1 cellular context compared by ENCODE assay signal in the genomic region with DNA sequence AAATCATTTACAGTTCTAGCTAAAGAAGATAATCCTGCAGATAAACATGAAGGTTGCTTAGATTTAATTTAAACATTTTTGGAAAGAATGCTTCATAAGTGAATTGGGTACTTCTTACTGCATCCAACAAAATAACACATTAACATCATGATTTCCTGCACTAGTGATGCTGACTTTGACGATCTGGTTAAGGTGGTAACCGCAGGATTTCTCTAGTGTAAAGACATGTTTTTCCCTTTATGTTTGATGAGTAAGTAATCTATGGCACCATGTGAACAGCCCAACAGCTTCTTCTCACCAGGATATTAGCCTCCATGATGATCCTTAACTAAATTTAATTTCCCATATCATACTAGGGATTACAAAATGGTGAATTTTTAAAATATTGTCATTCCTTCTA.
TF ChIP-seq lines count a peak whose summit lies in the region.

No MANE protein-coding gene starts in this region.

TF ChIP-seq in GM12878, 131 proteins besides CTCF, POLR2A, EP300 and RAD21 (continued from another document):
- TF ChIP-seq SRF (IDR thresholded peaks at IDR 0.05; ENCODE audit: low read depth in 2 of 2, low read length in 2 of 2) (no peak), POLR2AphosphoS2 (IDR thresholded peaks at IDR 0.05; ENCODE audit: low read depth, low read length) (no peak), MEF2A (IDR thresholded peaks at IDR 0.05; ENCODE audit: insufficient read depth, low read depth, low read length) (no peak), POLR2AphosphoS5 (IDR thresholded peaks at IDR 0.05; ENCODE audit: low read length) (no peak), RBBP5 (conservative IDR thresholded peaks at IDR 0.05) (no peak), BRCA1 (IDR thresholded peaks at IDR 0.05; ENCODE audit: low read depth, low read length) (no peak), SUPT20H (IDR thresholded peaks at IDR 0.05; ENCODE audit: borderline replicate concordance, control insufficient read depth, low read depth, low read length) (no peak), JUNB (IDR thresholded peaks at IDR 0.05) (no peak), YY1 (IDR thresholded peaks at IDR 0.05; ENCODE audit: low read depth, low read length) (no peak), RCOR1 (conservative IDR thresholded peaks at IDR 0.05; ENCODE audit: low read depth, low read length) (no peak), TBL1XR1 (IDR thresholded peaks at IDR 0.05; ENCODE audit: low read depth, low read length) (no peak)
- TF ChIP-seq, protein P1, sequence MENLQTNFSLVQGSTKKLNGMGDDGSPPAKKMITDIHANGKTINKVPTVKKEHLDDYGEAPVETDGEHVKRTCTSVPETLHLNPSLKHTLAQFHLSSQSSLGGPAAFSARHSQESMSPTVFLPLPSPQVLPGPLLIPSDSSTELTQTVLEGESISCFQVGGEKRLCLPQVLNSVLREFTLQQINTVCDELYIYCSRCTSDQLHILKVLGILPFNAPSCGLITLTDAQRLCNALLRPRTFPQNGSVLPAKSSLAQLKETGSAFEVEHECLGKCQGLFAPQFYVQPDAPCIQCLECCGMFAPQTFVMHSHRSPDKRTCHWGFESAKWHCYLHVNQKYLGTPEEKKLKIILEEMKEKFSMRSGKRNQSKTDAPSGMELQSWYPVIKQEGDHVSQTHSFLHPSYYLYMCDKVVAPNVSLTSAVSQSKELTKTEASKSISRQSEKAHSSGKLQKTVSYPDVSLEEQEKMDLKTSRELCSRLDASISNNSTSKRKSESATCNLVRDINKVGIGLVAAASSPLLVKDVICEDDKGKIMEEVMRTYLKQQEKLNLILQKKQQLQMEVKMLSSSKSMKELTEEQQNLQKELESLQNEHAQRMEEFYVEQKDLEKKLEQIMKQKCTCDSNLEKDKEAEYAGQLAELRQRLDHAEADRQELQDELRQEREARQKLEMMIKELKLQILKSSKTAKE (IDR thresholded peaks at IDR 0.05; ENCODE audit: low read depth, poor library complexity, severe bottlenecking): no peak
